In genomic region chr6:10314163-10314955, GRCh38 we compare ENCODE assay signal across 1 cellular context.
TF ChIP-seq lines count a peak whose summit lies in the region.

No MANE protein-coding gene starts in this region.

TF ChIP-seq in K562, 482 proteins besides CTCF, POLR2A, EP300 and RAD21 (continued from another document):
- no peak for TF ChIP-seq CHCHD3 (CRISPR knock-in tag; IDR thresholded peaks at IDR 0.05)
- no peak for TF ChIP-seq POLR2G (IDR thresholded peaks at IDR 0.05; ENCODE audit: low read depth, low read length)
- no peak for TF ChIP-seq XRCC5 (IDR thresholded peaks at IDR 0.05; ENCODE audit: low read depth, low read length)
- TF ChIP-seq, protein P1, sequence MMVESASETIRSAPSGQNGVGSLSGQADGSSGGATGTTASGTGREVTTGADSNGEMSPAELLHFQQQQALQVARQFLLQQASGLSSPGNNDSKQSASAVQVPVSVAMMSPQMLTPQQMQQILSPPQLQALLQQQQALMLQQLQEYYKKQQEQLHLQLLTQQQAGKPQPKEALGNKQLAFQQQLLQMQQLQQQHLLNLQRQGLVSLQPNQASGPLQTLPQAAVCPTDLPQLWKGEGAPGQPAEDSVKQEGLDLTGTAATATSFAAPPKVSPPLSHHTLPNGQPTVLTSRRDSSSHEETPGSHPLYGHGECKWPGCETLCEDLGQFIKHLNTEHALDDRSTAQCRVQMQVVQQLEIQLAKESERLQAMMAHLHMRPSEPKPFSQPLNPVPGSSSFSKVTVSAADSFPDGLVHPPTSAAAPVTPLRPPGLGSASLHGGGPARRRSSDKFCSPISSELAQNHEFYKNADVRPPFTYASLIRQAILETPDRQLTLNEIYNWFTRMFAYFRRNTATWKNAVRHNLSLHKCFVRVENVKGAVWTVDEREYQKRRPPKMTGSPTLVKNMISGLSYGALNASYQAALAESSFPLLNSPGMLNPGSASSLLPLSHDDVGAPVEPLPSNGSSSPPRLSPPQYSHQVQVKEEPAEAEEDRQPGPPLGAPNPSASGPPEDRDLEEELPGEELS (CRISPR knock-in tag; IDR thresholded peaks at IDR 0.05; ENCODE audit: borderline replicate concordance): no peak
- TF ChIP-seq STAT5B (CRISPR knock-in tag; IDR thresholded peaks at IDR 0.05): no peak
- peak; percentile 93 for TF ChIP-seq MGA (IDR thresholded peaks at IDR 0.05)
- peak; percentile 66; the same call in 1 of the 2 replicates for TF ChIP-seq TEAD2 (tag; IDR thresholded peaks at IDR 0.05)
- TF ChIP-seq, protein P2, sequence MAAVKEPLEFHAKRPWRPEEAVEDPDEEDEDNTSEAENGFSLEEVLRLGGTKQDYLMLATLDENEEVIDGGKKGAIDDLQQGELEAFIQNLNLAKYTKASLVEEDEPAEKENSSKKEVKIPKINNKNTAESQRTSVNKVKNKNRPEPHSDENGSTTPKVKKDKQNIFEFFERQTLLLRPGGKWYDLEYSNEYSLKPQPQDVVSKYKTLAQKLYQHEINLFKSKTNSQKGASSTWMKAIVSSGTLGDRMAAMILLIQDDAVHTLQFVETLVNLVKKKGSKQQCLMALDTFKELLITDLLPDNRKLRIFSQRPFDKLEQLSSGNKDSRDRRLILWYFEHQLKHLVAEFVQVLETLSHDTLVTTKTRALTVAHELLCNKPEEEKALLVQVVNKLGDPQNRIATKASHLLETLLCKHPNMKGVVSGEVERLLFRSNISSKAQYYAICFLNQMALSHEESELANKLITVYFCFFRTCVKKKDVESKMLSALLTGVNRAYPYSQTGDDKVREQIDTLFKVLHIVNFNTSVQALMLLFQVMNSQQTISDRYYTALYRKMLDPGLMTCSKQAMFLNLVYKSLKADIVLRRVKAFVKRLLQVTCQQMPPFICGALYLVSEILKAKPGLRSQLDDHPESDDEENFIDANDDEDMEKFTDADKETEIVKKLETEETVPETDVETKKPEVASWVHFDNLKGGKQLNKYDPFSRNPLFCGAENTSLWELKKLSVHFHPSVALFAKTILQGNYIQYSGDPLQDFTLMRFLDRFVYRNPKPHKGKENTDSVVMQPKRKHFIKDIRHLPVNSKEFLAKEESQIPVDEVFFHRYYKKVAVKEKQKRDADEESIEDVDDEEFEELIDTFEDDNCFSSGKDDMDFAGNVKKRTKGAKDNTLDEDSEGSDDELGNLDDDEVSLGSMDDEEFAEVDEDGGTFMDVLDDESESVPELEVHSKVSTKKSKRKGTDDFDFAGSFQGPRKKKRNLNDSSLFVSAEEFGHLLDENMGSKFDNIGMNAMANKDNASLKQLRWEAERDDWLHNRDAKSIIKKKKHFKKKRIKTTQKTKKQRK (IDR thresholded peaks at IDR 0.05; ENCODE audit: borderline replicate concordance, low read depth, low read length): no peak
- TF ChIP-seq BMI1 (IDR thresholded peaks at IDR 0.05; ENCODE audit: low read length): no peak
- TF ChIP-seq PYGO2 (tag; IDR thresholded peaks at IDR 0.05): no peak
- no peak for TF ChIP-seq KLF10 (CRISPR knock-in tag; IDR thresholded peaks at IDR 0.05)
- TF ChIP-seq FOXM1 (IDR thresholded peaks at IDR 0.05; ENCODE audit: low read depth): 0 out of 2 replicates have a peak, but pooled peaks have one; percentile 31
- TF ChIP-seq FOXM1 (CRISPR knock-in tag; IDR thresholded peaks at IDR 0.05; ENCODE audit: low read depth): no peak
- peak; percentile 27; the same call in 1 of the 2 replicates for TF ChIP-seq DDX20 (tag; IDR thresholded peaks at IDR 0.05; ENCODE audit: low read depth)
- TF ChIP-seq ETV1 (tag; conservative IDR thresholded peaks at IDR 0.05; ENCODE audit: low read depth): peak; percentile 1; the same call in 1 of the 2 replicates
